ENCODE assay signal across 13 cellular contexts in the genomic region with DNA sequence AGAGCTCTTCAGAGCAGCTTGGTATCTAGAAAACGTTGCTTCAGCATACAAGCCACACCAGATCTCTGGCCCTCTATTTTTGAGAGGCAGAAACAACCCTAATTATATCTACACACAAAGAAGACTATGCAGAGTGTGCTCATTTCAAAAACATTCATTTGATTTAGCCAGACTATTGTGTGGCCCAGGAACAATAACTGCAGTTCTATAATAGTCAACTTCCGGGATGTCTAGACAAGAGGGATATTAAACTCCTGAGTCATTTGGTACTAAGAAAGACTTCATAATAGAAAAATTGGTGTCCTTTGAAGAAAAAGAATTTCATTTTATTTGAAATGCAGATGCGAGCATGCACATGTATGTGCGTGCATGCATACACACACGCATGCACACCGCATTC.
DNase-seq lines count a peak whose midpoint lies in the region; ATAC-seq and TF ChIP-seq lines count a peak whose summit lies in the region.
"Had no signal": no experiment of that assay in that cellular context is flagged by ENCODE, and none has a peak within 500 bp of the region (broad histone marks: within the 10 kb centered on the region; RNA-seq: fewer than 3 reads in every experiment).

No MANE protein-coding gene starts in this region.

- no peaks in the 10 kb centered on the region for H3K36me3 ChIP-seq in ascending aorta
- H3K36me3 ChIP-seq: ovary had no signal

- H3K4me3 ChIP-seq in ascending aorta = no peak overlapping the region
- H3K4me3 ChIP-seq: ovary had no signal

- TF ChIP-seq CTCF in ascending aorta (IDR thresholded peaks at IDR 0.05) (no peak), foreskin keratinocyte (conservative IDR thresholded peaks at IDR 0.05) (no peak)

- H3K4me1 ChIP-seq in ascending aorta (peaks cover 9 to 22% of the 10 kb centered on the region in 2 donors), foreskin keratinocyte (peaks cover 21% of the 10 kb centered on the region)

- H3K9me3 ChIP-seq in ascending aorta = no peaks in the 10 kb centered on the region
- H3K9me3 ChIP-seq: ovary had no signal

- H3K27me3 ChIP-seq in ascending aorta (no peaks in the 10 kb centered on the region), foreskin keratinocyte (no peaks in the 10 kb centered on the region)
- H3K27me3 ChIP-seq: ovary had no signal

- ATAC-seq in foreskin keratinocyte (peak; percentile 81), HG03439 (IDR thresholded peaks at IDR 0.05; ENCODE audit: unreplicated experiment) (no peak)
- ATAC-seq: Panc1 had no signal

- H3K27ac ChIP-seq in ascending aorta (peak overlapping the region; percentile 68 to 69), foreskin keratinocyte (no peak overlapping the region)
- H3K27ac ChIP-seq: ovary had no signal

- intact Hi-C loops in ascending aorta (cut with DNase I) = loop anchor here (5.0 kb wide), 1 partner anchor 155 kb away; a partner anchor contains a TSS

- DNase-seq in NCI-H1417 (lab: John Stamatoyannopoulos, UW) = peak in 2 of 3 experiments; percentile 25 to 66
- no peak for DNase-seq in NCI-H1417 treated with DMSO at 0.1 percent for 48 hours (lab: John Stamatoyannopoulos, UW)
- DNase-seq in ascending aorta (ENCODE audit: low spot score in 2 of 2) = no peak
- DNase-seq in foreskin keratinocyte = peak; percentile 75 to 79
- DNase-seq in NCI-H446 (lab: John Stamatoyannopoulos, UW) = no peak
- DNase-seq in H4 (ENCODE audit: low spot score) = no peak
- no peak for DNase-seq in NCI-H2227 (lab: John Stamatoyannopoulos, UW; ENCODE audit: unreplicated experiment)
- DNase-seq: 8988T; activated CD4-positive, alpha-beta T cell treated with anti-CD3 and anti-CD28 coated beads for 4 hours; activated T-cell treated with anti-CD3 and anti-CD28 coated beads, Interleukin-2, amount 50 U/mL, for 48 hours; ovary had no signal

Comparison
In these comparisons a context has a peak if more than half of its experiments do, and no peak if none do; other contexts are left out.
1. DNase-seq: peak in NCI-H1417 (2 of 3) and foreskin keratinocyte (2 of 2); none in NCI-H1417 treated with DMSO at 0.1 percent for 48 hours (single experiment), ascending aorta (0 of 2), NCI-H446 (0 of 2), H4 (single experiment) and NCI-H2227 (single experiment).